Comparison of ENCODE assay signal across 27 cellular contexts in the genomic region with DNA sequence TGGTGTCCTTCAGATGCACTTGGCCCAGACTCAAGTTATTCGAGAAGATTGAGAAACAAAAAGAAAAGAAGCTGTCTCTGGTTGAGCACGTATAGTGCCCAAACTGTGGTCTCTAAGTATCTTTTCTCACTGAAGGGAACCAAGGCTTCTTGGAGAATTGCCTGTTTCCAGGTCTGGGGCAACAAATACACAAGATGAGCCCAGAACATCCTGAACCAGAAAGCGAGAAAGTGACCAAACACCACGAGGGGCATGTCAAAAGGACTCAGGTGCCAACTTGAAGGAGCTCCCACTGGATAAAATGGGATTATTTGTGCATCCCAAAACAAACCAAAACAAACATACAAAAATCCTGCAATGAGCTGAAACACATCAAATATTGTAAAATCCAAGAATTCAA. TPM values are rescaled to one million over a fixed set of nuclear protein-coding genes. Genes with fewer than 3 reads are reported as not detected.
DNase-seq lines count a peak whose midpoint lies in the region; ATAC-seq and TF ChIP-seq lines count a peak whose summit lies in the region.
"Had no signal": no experiment of that assay in that cellular context is flagged by ENCODE, and none has a peak within 500 bp of the region (broad histone marks: within the 10 kb centered on the region; RNA-seq: fewer than 3 reads in every experiment).

No MANE protein-coding gene starts in this region.

- H3K9me3 ChIP-seq in gastrocnemius medialis (no peaks in the 10 kb centered on the region), upper lobe of left lung (no peaks in the 10 kb centered on the region), A673 (ENCODE audit: low read depth, low read length, poor library complexity, severe bottlenecking) (no peaks in the 10 kb centered on the region)

- DNase-seq in cardiac septum (ENCODE audit: low spot score) = peak; percentile 57
- DNase-seq in Right ventricle myocardium superior = no peak
- DNase-seq in coronary artery (ENCODE audit: low spot score) = no peak
- peak; percentile 84 to 89 for DNase-seq in gastrocnemius medialis
- no peak for DNase-seq in upper lobe of left lung
- no peak for DNase-seq in NCI-H2227 (lab: John Stamatoyannopoulos, UW; ENCODE audit: unreplicated experiment)
- no peak for DNase-seq in A673 (ENCODE audit: low spot score)
- no peak for DNase-seq in NCI-H1930 (lab: John Stamatoyannopoulos, UW)
- DNase-seq: 8988T; activated CD4-positive, alpha-beta memory T cell treated with anti-CD3 and anti-CD28 coated beads, Interleukin-2, amount 10 ng/mL, durations not matched to agents 7 days and 5 days; activated CD4-positive, CD25-positive, alpha-beta regulatory T cell treated with anti-CD3 and anti-CD28 coated beads, Interleukin-2, amount 50 U/mL, for 72 hours; CD8-positive, alpha-beta memory T cell; DMS 273 treated with DMSO at 0.1 percent for 48 hours; effector CD4-positive, alpha-beta T cell; EL; mesenchymal stem cell; NCI-H2081; NCI-H446; NCI-H82; stimulated activated CD8-positive, alpha-beta memory T cell treated with anti-CD3 and anti-CD28 coated beads, Interleukin-4, amount 100 ng/mL, for 48 hours; T-helper 1 cell had no signal

- TF ChIP-seq CTCF in coronary artery (IDR thresholded peaks at IDR 0.05) = no peak
- TF ChIP-seq CTCF in gastrocnemius medialis (IDR thresholded peaks at IDR 0.05 in 4 of 5, conservative IDR thresholded peaks at IDR 0.05 in 1 of 5) = no peak
- no peak for TF ChIP-seq CTCF in upper lobe of left lung (IDR thresholded peaks at IDR 0.05)
- TF ChIP-seq CTCF in A673 (conservative IDR thresholded peaks at IDR 0.05; ENCODE audit: low read depth, low read length) = no peak

- WGBS in upper lobe of left lung, 2 donors = 72 to 76% methylated on average over 4 of the region's 4 CpGs

- no peak for TF ChIP-seq EP300 in upper lobe of left lung (IDR thresholded peaks at IDR 0.05)

- no peak overlapping the region for H3K4me3 ChIP-seq in coronary artery
- H3K4me3 ChIP-seq in gastrocnemius medialis = no peak overlapping the region
- no peak overlapping the region for H3K4me3 ChIP-seq in upper lobe of left lung
- H3K4me3 ChIP-seq in A673 (ENCODE audit: low read depth, low read length, poor library complexity, severe bottlenecking) = no peak overlapping the region
- H3K4me3 ChIP-seq: GM12878 had no signal

- POLR2A ChIA-PET in A673 (lab: Charles Lee; ENCODE audit: low non-redundant PET) = no interaction called here

- H3K36me3 ChIP-seq in gastrocnemius medialis = no peaks in the 10 kb centered on the region
- H3K36me3 ChIP-seq in upper lobe of left lung = no peaks in the 10 kb centered on the region
- H3K36me3 ChIP-seq in A673 (ENCODE audit: insufficient read depth, low read length, poor library complexity, severe bottlenecking) = no peaks in the 10 kb centered on the region

- ATAC-seq in Right ventricle myocardium superior (ENCODE audit: poor library complexity) (no peak), gastrocnemius medialis (peak; percentile 53 to 55), upper lobe of left lung (ENCODE audit: low FRiP score in 2 of 2) (no peak)
- ATAC-seq: activated T-helper 17 cell treated with anti-CD3 and anti-CD28 coated beads, Interleukin-2, amount 50 U/mL, for 72 hours; GM12878; HCT116 had no signal

- H3K27ac ChIP-seq in coronary artery (peak overlapping the region; percentile 96 to 98), gastrocnemius medialis (peak overlapping the region; percentile 94 to 98 (median 97)), upper lobe of left lung (peak overlapping the region; percentile 87 to 93 (median 90)), A673 (ENCODE audit: low read depth, low read length, poor library complexity, severe bottlenecking) (no peak overlapping the region)
- H3K27ac ChIP-seq: epithelial cell of prostate had no signal

- H3K27me3 ChIP-seq in gastrocnemius medialis = no peaks in the 10 kb centered on the region
- no peaks in the 10 kb centered on the region for H3K27me3 ChIP-seq in upper lobe of left lung
- H3K27me3 ChIP-seq in A673 (replicated peaks; ENCODE audit: insufficient read depth, low read depth, low read length, poor library complexity) = no peaks in the 10 kb centered on the region

- in situ Hi-C loops in gastrocnemius medialis (cut with MboI; ENCODE audit: low sequenced_read_pairs in 4 of 4) = loop anchor here in 1 of 4 donors (10.0 kb wide), 1 partner anchor 55 kb away; no protein-coding TSS in a partner anchor

- CTCF ChIA-PET in A673 (lab: Charles Lee) = interaction anchor here (1.3 kb wide), 1 partner anchor 59 kb away, joined by 3 read pairs; no protein-coding TSS in a partner anchor

- H3K4me1 ChIP-seq in gastrocnemius medialis = peaks cover 79% of the 10 kb centered on the region in 2 donors
- H3K4me1 ChIP-seq in upper lobe of left lung = peaks cover 47 to 56% (median 51%) of the 10 kb centered on the region in 4 donors
- H3K4me1 ChIP-seq in A673 (ENCODE audit: insufficient read depth, low read length, poor library complexity, severe bottlenecking) = peaks cover 35% of the 10 kb centered on the region

- no TSS peak for BruUV-seq in A673 (replicated peaks; lab: Mats Ljungman, UMichigan)

- intact Hi-C loops in cardiac septum (cut with DNase I) (no loop called here), Right ventricle myocardium superior (cut with DNase I) (no loop called here), gastrocnemius medialis (cut with DNase I; ENCODE audit: low total_unique reads) (loop anchor here (1.0 to 5.0 kb wide), 3 partner anchors 27 to 327 kb away; no protein-coding TSS in a partner anchor), A673 (cut with micrococcal nuclease; ENCODE audit: unreplicated experiment) (no loop called here)

- no peak for TF ChIP-seq POLR2A in gastrocnemius medialis (IDR thresholded peaks at IDR 0.05)
- no peak for TF ChIP-seq POLR2A in upper lobe of left lung (IDR thresholded peaks at IDR 0.05)

RNA-seq across cellular contexts. Expression of a gene that starts 13.6 kb away (rescaled TPM):
- 21.0 TPM for total RNA-seq in cardiac septum
- 25.8 TPM for total RNA-seq in Right ventricle myocardium superior
- total RNA-seq in gastrocnemius medialis = 100 to 1,000 TPM; 122 to 266 (median 150) TPM
- 100 to 1,000 TPM in 2 of 6 donors, 10 to 100 TPM in 4; 60.2 to 121 (median 85.1) TPM for total RNA-seq in upper lobe of left lung
- 4.3 and 4.6 TPM in 2 replicates for total RNA-seq in A673 (2021)
- total RNA-seq: activated T-helper 17 cell treated with anti-CD3 and anti-CD28 coated beads, Interleukin-2, amount 50 U/mL, for 72 hours; CD8-positive, alpha-beta memory T cell; GM12878 had no signal

RNA-seq across cellular contexts. Expression of a gene that starts 46.0 kb away (rescaled TPM):
- 2.3 TPM for total RNA-seq in cardiac septum
- 1.7 TPM for total RNA-seq in Right ventricle myocardium superior
- 10 to 100 TPM in 2 of 4 donors, 1 to 10 TPM in 2; 3.6 to 36.1 (median 12.0) TPM for total RNA-seq in gastrocnemius medialis
- 10 to 100 TPM; 12.2 to 24.7 (median 21.0) TPM for total RNA-seq in upper lobe of left lung
- not detected in 2 replicates for total RNA-seq in A673 (2021)
- total RNA-seq: cerebellum, RPMI7951 had no signal

Comparison
In these comparisons a context has a peak if more than half of its experiments do, and no peak if none do; other contexts are left out.
1. DNase-seq: peak in cardiac septum (single experiment) and gastrocnemius medialis (2 of 2); none in Right ventricle myocardium superior (single experiment), coronary artery (single experiment), upper lobe of left lung (0 of 2), NCI-H2227 (single experiment), A673 (single experiment) and NCI-H1930 (0 of 2).
2. ATAC-seq: peak in gastrocnemius medialis (2 of 2); none in Right ventricle myocardium superior (single experiment) and upper lobe of left lung (0 of 2).